1 cellular context compared by ENCODE assay signal in the genomic region with DNA sequence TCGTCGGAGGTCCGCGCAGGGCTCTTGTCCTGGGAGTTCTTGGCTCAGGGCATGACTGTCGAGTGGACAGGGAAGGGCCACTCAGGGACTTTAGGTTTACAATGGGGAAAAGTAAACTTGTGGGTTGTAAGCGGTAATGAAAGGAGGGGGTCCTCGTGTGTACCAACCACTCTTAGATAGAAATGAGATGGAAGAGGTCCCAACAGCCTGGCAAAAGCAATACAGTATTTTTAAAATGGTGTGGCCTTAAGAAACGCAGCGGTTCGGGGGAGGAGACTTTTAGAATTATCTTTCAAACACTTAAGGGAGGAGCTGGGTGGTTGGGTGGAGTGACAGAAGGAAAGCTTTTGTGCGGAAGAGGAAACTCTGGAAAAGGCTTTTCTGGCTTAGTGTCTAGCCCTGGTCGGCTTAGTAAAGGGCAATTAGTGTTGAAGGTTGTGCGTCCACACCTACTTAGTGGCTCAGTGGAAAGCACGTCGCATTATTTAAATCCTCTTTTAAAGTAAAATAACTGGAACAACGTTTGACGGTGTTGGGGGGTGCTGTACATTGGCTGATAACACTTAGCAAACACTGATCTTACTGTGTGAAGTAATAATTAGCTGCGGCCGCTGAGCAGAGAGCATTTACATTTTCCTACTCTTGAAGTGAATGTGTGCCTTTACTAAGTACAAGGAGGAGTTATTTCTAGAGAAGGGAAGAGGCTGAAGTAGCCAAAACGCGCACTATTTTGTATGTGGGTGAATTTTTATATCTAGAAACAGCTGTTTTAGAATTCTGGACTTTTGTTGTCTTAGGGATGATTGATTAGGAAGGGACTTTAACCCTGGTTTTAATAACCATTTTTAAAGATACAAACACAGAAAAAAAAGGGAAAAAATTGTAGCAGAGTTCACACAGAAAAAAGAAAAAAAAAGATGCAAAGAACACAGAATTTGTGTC.
TF ChIP-seq lines count a peak whose summit lies in the region.

No MANE protein-coding gene starts in this region.

TF ChIP-seq in GM12878, 131 proteins besides CTCF, POLR2A, EP300 and RAD21 (continued from another document):
- TF ChIP-seq, protein P1, sequence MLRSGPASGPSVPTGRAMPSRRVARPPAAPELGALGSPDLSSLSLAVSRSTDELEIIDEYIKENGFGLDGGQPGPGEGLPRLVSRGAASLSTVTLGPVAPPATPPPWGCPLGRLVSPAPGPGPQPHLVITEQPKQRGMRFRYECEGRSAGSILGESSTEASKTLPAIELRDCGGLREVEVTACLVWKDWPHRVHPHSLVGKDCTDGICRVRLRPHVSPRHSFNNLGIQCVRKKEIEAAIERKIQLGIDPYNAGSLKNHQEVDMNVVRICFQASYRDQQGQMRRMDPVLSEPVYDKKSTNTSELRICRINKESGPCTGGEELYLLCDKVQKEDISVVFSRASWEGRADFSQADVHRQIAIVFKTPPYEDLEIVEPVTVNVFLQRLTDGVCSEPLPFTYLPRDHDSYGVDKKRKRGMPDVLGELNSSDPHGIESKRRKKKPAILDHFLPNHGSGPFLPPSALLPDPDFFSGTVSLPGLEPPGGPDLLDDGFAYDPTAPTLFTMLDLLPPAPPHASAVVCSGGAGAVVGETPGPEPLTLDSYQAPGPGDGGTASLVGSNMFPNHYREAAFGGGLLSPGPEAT (IDR thresholded peaks at IDR 0.05; ENCODE audit: low read depth): no peak
- TF ChIP-seq RCOR1 (conservative IDR thresholded peaks at IDR 0.05; ENCODE audit: low read depth, low read length) (no peak), SMARCA5 (IDR thresholded peaks at IDR 0.05) (peak; percentile 40; the same call in 1 of the 2 replicates), SP1 (IDR thresholded peaks at IDR 0.05; ENCODE audit: low read depth, low read length) (no peak), FOXK2 (IDR thresholded peaks at IDR 0.05) (no peak), TCF7 (IDR thresholded peaks at IDR 0.05; ENCODE audit: borderline replicate concordance) (no peak), BCL11A (IDR thresholded peaks at IDR 0.05; ENCODE audit: low read depth, low read length) (peak; percentile 71), NR2C2 (IDR thresholded peaks at IDR 0.05; ENCODE audit: borderline replicate concordance, control insufficient read depth, insufficient read length, low read depth) (no peak), GATAD2B (conservative IDR thresholded peaks at IDR 0.05; ENCODE audit: low read depth) (0 out of 2 replicates have a peak, but pooled peaks have one; percentile 30), FOS (IDR thresholded peaks at IDR 0.05; ENCODE audit: borderline replicate concordance, extremely low read depth, insufficient read length) (no peak), MEF2B (IDR thresholded peaks at IDR 0.05; ENCODE audit: partially characterized antibody, poor library complexity, severe bottlenecking) (peak; percentile 44), NFIC (IDR thresholded peaks at IDR 0.05; ENCODE audit: low read depth, low read length) (0 out of 2 replicates have a peak, but pooled peaks have one; percentile 53), RBBP5 (conservative IDR thresholded peaks at IDR 0.05) (no peak)
- TF ChIP-seq, protein P2, sequence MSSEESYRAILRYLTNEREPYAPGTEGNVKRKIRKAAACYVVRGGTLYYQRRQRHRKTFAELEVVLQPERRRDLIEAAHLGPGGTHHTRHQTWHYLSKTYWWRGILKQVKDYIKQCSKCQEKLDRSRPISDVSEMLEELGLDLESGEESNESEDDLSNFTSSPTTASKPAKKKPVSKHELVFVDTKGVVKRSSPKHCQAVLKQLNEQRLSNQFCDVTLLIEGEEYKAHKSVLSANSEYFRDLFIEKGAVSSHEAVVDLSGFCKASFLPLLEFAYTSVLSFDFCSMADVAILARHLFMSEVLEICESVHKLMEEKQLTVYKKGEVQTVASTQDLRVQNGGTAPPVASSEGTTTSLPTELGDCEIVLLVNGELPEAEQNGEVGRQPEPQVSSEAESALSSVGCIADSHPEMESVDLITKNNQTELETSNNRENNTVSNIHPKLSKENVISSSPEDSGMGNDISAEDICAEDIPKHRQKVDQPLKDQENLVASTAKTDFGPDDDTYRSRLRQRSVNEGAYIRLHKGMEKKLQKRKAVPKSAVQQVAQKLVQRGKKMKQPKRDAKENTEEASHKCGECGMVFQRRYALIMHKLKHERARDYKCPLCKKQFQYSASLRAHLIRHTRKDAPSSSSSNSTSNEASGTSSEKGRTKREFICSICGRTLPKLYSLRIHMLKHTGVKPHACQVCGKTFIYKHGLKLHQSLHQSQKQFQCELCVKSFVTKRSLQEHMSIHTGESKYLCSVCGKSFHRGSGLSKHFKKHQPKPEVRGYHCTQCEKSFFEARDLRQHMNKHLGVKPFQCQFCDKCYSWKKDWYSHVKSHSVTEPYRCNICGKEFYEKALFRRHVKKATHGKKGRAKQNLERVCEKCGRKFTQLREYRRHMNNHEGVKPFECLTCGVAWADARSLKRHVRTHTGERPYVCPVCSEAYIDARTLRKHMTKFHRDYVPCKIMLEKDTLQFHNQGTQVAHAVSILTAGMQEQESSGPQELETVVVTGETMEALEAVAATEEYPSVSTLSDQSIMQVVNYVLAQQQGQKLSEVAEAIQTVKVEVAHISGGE (CRISPR knock-in tag; IDR thresholded peaks at IDR 0.05): no peak
- TF ChIP-seq, protein P3, sequence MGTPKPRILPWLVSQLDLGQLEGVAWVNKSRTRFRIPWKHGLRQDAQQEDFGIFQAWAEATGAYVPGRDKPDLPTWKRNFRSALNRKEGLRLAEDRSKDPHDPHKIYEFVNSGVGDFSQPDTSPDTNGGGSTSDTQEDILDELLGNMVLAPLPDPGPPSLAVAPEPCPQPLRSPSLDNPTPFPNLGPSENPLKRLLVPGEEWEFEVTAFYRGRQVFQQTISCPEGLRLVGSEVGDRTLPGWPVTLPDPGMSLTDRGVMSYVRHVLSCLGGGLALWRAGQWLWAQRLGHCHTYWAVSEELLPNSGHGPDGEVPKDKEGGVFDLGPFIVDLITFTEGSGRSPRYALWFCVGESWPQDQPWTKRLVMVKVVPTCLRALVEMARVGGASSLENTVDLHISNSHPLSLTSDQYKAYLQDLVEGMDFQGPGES (IDR thresholded peaks at IDR 0.05): no peak
- TF ChIP-seq, protein P4, sequence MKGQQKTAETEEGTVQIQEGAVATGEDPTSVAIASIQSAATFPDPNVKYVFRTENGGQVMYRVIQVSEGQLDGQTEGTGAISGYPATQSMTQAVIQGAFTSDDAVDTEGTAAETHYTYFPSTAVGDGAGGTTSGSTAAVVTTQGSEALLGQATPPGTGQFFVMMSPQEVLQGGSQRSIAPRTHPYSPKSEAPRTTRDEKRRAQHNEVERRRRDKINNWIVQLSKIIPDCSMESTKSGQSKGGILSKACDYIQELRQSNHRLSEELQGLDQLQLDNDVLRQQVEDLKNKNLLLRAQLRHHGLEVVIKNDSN (IDR thresholded peaks at IDR 0.05; ENCODE audit: borderline replicate concordance, extremely low read length, insufficient read depth, low read depth, low read length): no peak
- TF ChIP-seq, protein P5, sequence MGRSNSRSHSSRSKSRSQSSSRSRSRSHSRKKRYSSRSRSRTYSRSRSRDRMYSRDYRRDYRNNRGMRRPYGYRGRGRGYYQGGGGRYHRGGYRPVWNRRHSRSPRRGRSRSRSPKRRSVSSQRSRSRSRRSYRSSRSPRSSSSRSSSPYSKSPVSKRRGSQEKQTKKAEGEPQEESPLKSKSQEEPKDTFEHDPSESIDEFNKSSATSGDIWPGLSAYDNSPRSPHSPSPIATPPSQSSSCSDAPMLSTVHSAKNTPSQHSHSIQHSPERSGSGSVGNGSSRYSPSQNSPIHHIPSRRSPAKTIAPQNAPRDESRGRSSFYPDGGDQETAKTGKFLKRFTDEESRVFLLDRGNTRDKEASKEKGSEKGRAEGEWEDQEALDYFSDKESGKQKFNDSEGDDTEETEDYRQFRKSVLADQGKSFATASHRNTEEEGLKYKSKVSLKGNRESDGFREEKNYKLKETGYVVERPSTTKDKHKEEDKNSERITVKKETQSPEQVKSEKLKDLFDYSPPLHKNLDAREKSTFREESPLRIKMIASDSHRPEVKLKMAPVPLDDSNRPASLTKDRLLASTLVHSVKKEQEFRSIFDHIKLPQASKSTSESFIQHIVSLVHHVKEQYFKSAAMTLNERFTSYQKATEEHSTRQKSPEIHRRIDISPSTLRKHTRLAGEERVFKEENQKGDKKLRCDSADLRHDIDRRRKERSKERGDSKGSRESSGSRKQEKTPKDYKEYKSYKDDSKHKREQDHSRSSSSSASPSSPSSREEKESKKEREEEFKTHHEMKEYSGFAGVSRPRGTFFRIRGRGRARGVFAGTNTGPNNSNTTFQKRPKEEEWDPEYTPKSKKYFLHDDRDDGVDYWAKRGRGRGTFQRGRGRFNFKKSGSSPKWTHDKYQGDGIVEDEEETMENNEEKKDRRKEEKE (IDR thresholded peaks at IDR 0.05): no peak
- TF ChIP-seq, protein P6, sequence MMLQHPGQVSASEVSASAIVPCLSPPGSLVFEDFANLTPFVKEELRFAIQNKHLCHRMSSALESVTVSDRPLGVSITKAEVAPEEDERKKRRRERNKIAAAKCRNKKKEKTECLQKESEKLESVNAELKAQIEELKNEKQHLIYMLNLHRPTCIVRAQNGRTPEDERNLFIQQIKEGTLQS (IDR thresholded peaks at IDR 0.05; ENCODE audit: borderline replicate concordance, extremely low read depth, low read depth, low read length): no peak
- TF ChIP-seq, protein P7, sequence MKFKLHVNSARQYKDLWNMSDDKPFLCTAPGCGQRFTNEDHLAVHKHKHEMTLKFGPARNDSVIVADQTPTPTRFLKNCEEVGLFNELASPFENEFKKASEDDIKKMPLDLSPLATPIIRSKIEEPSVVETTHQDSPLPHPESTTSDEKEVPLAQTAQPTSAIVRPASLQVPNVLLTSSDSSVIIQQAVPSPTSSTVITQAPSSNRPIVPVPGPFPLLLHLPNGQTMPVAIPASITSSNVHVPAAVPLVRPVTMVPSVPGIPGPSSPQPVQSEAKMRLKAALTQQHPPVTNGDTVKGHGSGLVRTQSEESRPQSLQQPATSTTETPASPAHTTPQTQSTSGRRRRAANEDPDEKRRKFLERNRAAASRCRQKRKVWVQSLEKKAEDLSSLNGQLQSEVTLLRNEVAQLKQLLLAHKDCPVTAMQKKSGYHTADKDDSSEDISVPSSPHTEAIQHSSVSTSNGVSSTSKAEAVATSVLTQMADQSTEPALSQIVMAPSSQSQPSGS (IDR thresholded peaks at IDR 0.05; ENCODE audit: low read length): peak; percentile 59; the same call in 1 of the 2 replicates
- TF ChIP-seq, protein P8, sequence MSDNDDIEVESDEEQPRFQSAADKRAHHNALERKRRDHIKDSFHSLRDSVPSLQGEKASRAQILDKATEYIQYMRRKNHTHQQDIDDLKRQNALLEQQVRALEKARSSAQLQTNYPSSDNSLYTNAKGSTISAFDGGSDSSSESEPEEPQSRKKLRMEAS (IDR thresholded peaks at IDR 0.05; ENCODE audit: low read depth, low read length): no peak
